8 cellular contexts compared by ENCODE assay signal in the genomic region with DNA sequence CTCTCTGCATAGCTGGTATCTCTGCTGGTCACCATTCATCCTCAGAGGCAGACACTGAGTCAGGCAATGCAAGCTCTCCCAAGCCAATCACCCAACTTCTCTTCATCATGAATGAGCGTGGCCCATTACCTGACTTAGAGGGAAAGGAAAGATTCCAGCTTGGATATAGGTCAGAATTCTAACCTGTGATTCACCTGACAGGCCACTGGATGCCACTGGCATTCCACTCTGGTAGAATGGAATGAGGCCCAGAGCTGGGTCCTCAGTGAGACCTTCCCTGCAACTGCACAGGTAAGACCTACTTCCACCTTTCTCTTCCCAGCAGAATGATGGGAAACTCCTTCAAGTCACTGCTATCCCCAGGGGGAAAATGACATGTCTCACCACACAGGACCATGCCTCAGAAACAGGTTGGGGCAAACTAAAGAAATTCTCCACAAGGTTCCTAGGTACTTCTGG.
DNase-seq lines count a peak whose midpoint lies in the region; ATAC-seq and TF ChIP-seq lines count a peak whose summit lies in the region.

No MANE protein-coding gene starts in this region.

- no peaks in the 10 kb centered on the region for H3K27me3 ChIP-seq in CD4-positive, alpha-beta memory T cell (ENCODE audit: insufficient read depth, low read length)
- H3K27me3 ChIP-seq in foreskin keratinocyte: no peaks in the 10 kb centered on the region
- H3K27me3 ChIP-seq in stomach: no peaks in the 10 kb centered on the region
- H3K27me3 ChIP-seq in dorsolateral prefrontal cortex: no peaks in the 10 kb centered on the region

- intact Hi-C loops in CD4-positive, alpha-beta memory T cell (cut with micrococcal nuclease): loop anchor here (1.0 kb wide), 2 partner anchors 248 to 680 kb away; no protein-coding TSS in a partner anchor
- intact Hi-C loops in stomach (cut with DNase I; ENCODE audit: low total_unique reads): no loop called here
- intact Hi-C loops in dorsolateral prefrontal cortex (cut with DNase I): no loop called here
- intact Hi-C loops in lower leg skin (cut with DNase I; ENCODE audit: low total_unique reads): no loop called here

- no peaks in the 10 kb centered on the region for H3K27me3 Mint-ChIP-seq in CD4-positive, alpha-beta memory T cell

- WGBS in stomach, 5 donors: 63 to 74% (median 71%) methylated on average over 1 of the region's 1 CpG
- WGBS in lower leg skin, 2 donors: 53 to 64% methylated on average over 1 of the region's 1 CpG

- TF ChIP-seq POLR2A in stomach (IDR thresholded peaks at IDR 0.05) (no peak), lower leg skin (IDR thresholded peaks at IDR 0.05) (no peak)

- no peak for TF ChIP-seq EP300 in stomach (IDR thresholded peaks at IDR 0.05)

- peak; percentile 87 for ATAC-seq in foreskin keratinocyte
- ATAC-seq in GM19328 (IDR thresholded peaks at IDR 0.05; ENCODE audit: unreplicated experiment): no peak

- CTCF ChIA-PET in CD4-positive, alpha-beta memory T cell (lab: Charles Lee; ENCODE audit: partially characterized antibody): interaction anchor here (0.6 to 3.6 kb wide), 26 partner anchors 10 to 719 kb away, joined by 3 to 84 read pairs (median 4); a partner anchor contains a TSS

- POLR2A ChIA-PET in CD4-positive, alpha-beta memory T cell (lab: Charles Lee; ENCODE audit: partially characterized antibody): interaction anchor here (0.7 to 2.1 kb wide), 3 partner anchors 221 to 252 kb away, joined by 3 to 13 read pairs (median 7); a partner anchor contains a TSS

- no peaks in the 10 kb centered on the region for H3K4me1 Mint-ChIP-seq in CD4-positive, alpha-beta memory T cell

- H3K4me3 ChIP-seq in CD4-positive, alpha-beta memory T cell (ENCODE audit: low read length in 2 of 2): no peak overlapping the region
- H3K4me3 ChIP-seq in stomach: no peak overlapping the region
- no peak overlapping the region for H3K4me3 ChIP-seq in dorsolateral prefrontal cortex
- H3K4me3 ChIP-seq in lower leg skin (ENCODE audit: low read depth, poor library complexity, severe bottlenecking): no peak overlapping the region

- H3K9me3 Mint-ChIP-seq in CD4-positive, alpha-beta memory T cell: no peaks in the 10 kb centered on the region

- no peak overlapping the region for H3K4me3 Mint-ChIP-seq in CD4-positive, alpha-beta memory T cell

- TF ChIP-seq CTCF in VCaP (conservative IDR thresholded peaks at IDR 0.05) (peak; percentile 98), foreskin keratinocyte (conservative IDR thresholded peaks at IDR 0.05) (peak; percentile 89), stomach (IDR thresholded peaks at IDR 0.05) (peak in 3 of 7 experiments; percentile 41 to 62 (median 55)), dorsolateral prefrontal cortex (IDR thresholded peaks at IDR 0.05 in 54 of 56, conservative IDR thresholded peaks at IDR 0.05 in 2 of 56; ENCODE audit: low read depth in 1 of 56, partially characterized antibody in 56 of 56) (peak in 5 of 56 donors; percentile 11 to 28 (median 14)), lower leg skin (IDR thresholded peaks at IDR 0.05) (no peak)

- no peaks in the 10 kb centered on the region for H3K4me1 ChIP-seq in CD4-positive, alpha-beta memory T cell (ENCODE audit: insufficient read depth, low read length)
- H3K4me1 ChIP-seq in foreskin keratinocyte (peaks cover 19% of the 10 kb centered on the region), stomach (no peaks in the 10 kb centered on the region)

- no peaks in the 10 kb centered on the region for H3K9me3 ChIP-seq in CD4-positive, alpha-beta memory T cell (ENCODE audit: control insufficient read depth in 1 of 2, low read length in 2 of 2)
- no peaks in the 10 kb centered on the region for H3K9me3 ChIP-seq in stomach

- peaks cover 6% of the 10 kb centered on the region for H3K36me3 ChIP-seq in CD4-positive, alpha-beta memory T cell (ENCODE audit: insufficient read depth, low read length)
- peaks cover 0 to 30% (median 18%) of the 10 kb centered on the region in 4 donors for H3K36me3 ChIP-seq in stomach

- DNase-seq in CD4-positive, alpha-beta memory T cell: peak in 4 of 5 donors; percentile 18 to 28 (median 25)
- DNase-seq in HCEC 1CT (peak; percentile 11), foreskin keratinocyte (peak; percentile 80 to 92), stomach (peak; percentile 53), dorsolateral prefrontal cortex (no peak), lower leg skin (ENCODE audit: low spot score in 2 of 2) (no peak)

- peak overlapping the region in 1 of 7 donors; percentile 15 for H3K27ac Mint-ChIP-seq in CD4-positive, alpha-beta memory T cell

- peaks cover 8 to 10% of the 10 kb centered on the region in 2 donors for H3K36me3 Mint-ChIP-seq in CD4-positive, alpha-beta memory T cell

- H3K27ac ChIP-seq in CD4-positive, alpha-beta memory T cell (ENCODE audit: low read depth, low read length): no peak overlapping the region
- no peak overlapping the region; the same call in 1 of the 2 replicates for H3K27ac ChIP-seq in VCaP
- H3K27ac ChIP-seq in foreskin keratinocyte: peak overlapping the region; percentile 66
- H3K27ac ChIP-seq in stomach: no peak overlapping the region
- peak overlapping the region in 2 of 59 donors; percentile 55 to 64 for H3K27ac ChIP-seq in dorsolateral prefrontal cortex

Comparison
In these comparisons a context has a peak if more than half of its experiments do, and no peak if none do; other contexts are left out.
1. DNase-seq: peak in CD4-positive, alpha-beta memory T cell (4 of 5), HCEC 1CT (single experiment), foreskin keratinocyte (2 of 2) and stomach (single experiment); none in dorsolateral prefrontal cortex (0 of 10) and lower leg skin (0 of 2).
2. CTCF ChIP-seq: peak in VCaP (single experiment) and foreskin keratinocyte (single experiment); none in lower leg skin (0 of 3).